In the genomic region with DNA sequence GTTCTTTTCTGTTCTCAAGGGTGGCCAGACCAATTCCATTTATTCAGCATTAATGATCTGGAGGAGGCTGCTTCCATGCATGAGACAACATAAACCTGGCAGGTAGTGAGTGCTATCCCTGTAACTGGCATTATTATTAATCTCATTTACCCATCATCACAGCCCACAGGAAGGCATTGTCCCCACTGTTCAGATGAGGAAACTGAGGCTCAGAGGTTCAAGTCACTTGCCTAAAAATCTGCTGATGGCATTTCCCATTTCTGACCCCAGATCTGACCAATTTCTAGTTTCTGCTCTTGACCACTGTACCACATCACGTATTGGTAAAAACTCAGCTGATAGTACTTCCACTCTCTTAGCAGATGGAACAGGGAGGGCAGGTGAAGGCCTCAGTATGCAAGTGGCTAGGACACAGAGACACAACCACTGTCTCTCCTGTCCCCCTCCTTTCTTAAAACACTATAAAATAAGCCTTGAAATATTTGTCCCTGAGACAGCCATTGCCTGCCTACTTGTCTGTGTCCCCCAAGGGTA, we compare ENCODE assay signal across 8 cellular contexts. TPM values are rescaled to one million over a fixed set of nuclear protein-coding genes. Genes with fewer than 3 reads are reported as not detected.
A peak's percentile ranks its signal among the peaks of the same experiment; 100 is the strongest.
DNase-seq lines count a peak whose midpoint lies in the region; ATAC-seq and TF ChIP-seq lines count a peak whose summit lies in the region.

No MANE protein-coding gene starts in this region.

- 80 to 83% methylated on average over 1 of the region's 1 CpG for WGBS in esophagus, 2 donors
- 56 to 85% methylated on average over 1 of the region's 1 CpG for WGBS in sigmoid colon, 2 donors

- H3K9me3 ChIP-seq in Panc1 (ENCODE audit: control insufficient read depth, insufficient read depth, low read depth, low read length) (no peaks in the 10 kb centered on the region), esophagus (ENCODE audit: control insufficient read depth in 2 of 2, insufficient read depth in 1 of 2, low read depth in 1 of 2, low read length in 1 of 2) (no peaks in the 10 kb centered on the region), sigmoid colon (no peaks in the 10 kb centered on the region)

- POLR2A ChIA-PET in Panc1 (lab: Charles Lee), result no interaction called here

- H3K27ac ChIP-seq in Panc1 (ENCODE audit: low read length) (no peak overlapping the region), esophagus (ENCODE audit: low read depth in 2 of 2, low read length in 1 of 2) (peak overlapping the region; percentile 76 to 78), sigmoid colon (peak overlapping the region; percentile 66 to 71 (median 70))

- no TSS peak for BruUV-seq in Panc1 (replicated peaks; lab: Mats Ljungman, UMichigan)

- H3K36me3 ChIP-seq in Panc1 (ENCODE audit: control insufficient read depth, insufficient read depth, low read length) (no peaks in the 10 kb centered on the region), esophagus (ENCODE audit: control insufficient read depth in 2 of 2, insufficient read depth in 2 of 2, low read length in 1 of 2) (no peaks in the 10 kb centered on the region), sigmoid colon (no peaks in the 10 kb centered on the region)

- DNase-seq in Panc1 (ENCODE audit: low read depth, low spot score) (no peak), sigmoid colon (no peak), DMS53 treated with DMSO at 0.1 percent for 48 hours (lab: John Stamatoyannopoulos, UW; ENCODE audit: unreplicated experiment) (no peak)

- H3K27me3 ChIP-seq in Panc1 (ENCODE audit: control insufficient read depth, insufficient read depth, low read length), result no peaks in the 10 kb centered on the region
- H3K27me3 ChIP-seq in esophagus (ENCODE audit: control insufficient read depth in 1 of 2, insufficient read depth in 2 of 2, low read length in 2 of 2), result no peaks in the 10 kb centered on the region
- H3K27me3 ChIP-seq in sigmoid colon, result no peaks in the 10 kb centered on the region

- H3K4me3 ChIP-seq in GM08714 (ENCODE audit: low read length) (peak overlapping the region; percentile 73; the same call in 1 of the 2 replicates), Panc1 (ENCODE audit: low read depth in 2 of 2, low read length in 2 of 2) (peak overlapping the region; percentile 51 to 72), esophagus (ENCODE audit: low read depth in 1 of 2, low read length in 2 of 2) (peak overlapping the region; percentile 52 to 65), sigmoid colon (peak overlapping the region in 3 of 4 donors; percentile 50 to 56 (median 51))

- H3K4me1 ChIP-seq in Panc1 (ENCODE audit: control insufficient read depth, insufficient read depth, low read length), result no peaks in the 10 kb centered on the region
- H3K4me1 ChIP-seq in esophagus (ENCODE audit: control insufficient read depth in 2 of 2, insufficient read depth in 2 of 2, low read length in 1 of 2), result no peaks in the 10 kb centered on the region
- H3K4me1 ChIP-seq in sigmoid colon, result peaks cover 0 to 26% (median 16%) of the 10 kb centered on the region in 4 donors

- no peak for TF ChIP-seq CTCF in Panc1 (IDR thresholded peaks at IDR 0.05)
- no peak for TF ChIP-seq CTCF in sigmoid colon (IDR thresholded peaks at IDR 0.05)

- no peak for TF ChIP-seq EP300 in sigmoid colon (IDR thresholded peaks at IDR 0.05)

- CTCF ChIA-PET in Panc1 (lab: Charles Lee), result no interaction called here

- intact Hi-C loops in Panc1 (cut with micrococcal nuclease; ENCODE audit: unreplicated experiment) (no loop called here), sigmoid colon (cut with DNase I) (loop anchor here (5.0 kb wide), 2 partner anchors 34 to 49 kb away; no protein-coding TSS in a partner anchor)

- in situ Hi-C loops in Panc1 (cut with HindIII; ENCODE audit: low pct_unique_long_range_greater_than_20kb, low sequenced_read_pairs), result no loop called here

- no peak for TF ChIP-seq POLR2A in sigmoid colon (IDR thresholded peaks at IDR 0.05)

- ATAC-seq in Panc1, result no peak
- no peak for ATAC-seq in HG03095 (IDR thresholded peaks at IDR 0.05; ENCODE audit: unreplicated experiment)
- no peak for ATAC-seq in HG02642 (IDR thresholded peaks at IDR 0.05; ENCODE audit: poor library complexity, unreplicated experiment)
- no peak for ATAC-seq in HG02623 (IDR thresholded peaks at IDR 0.05; ENCODE audit: unreplicated experiment)

RNA-seq across cellular contexts. Expression of a gene that starts 36.1 kb away (rescaled TPM):
- total RNA-seq in Panc1 (2021; ENCODE audit: unreplicated experiment) (3.2 TPM), sigmoid colon (10 to 100 TPM in 3 of 4 donors, 1 to 10 TPM in 1; 8.6 to 26.3 (median 16.9) TPM)
- 1.5 TPM for polyA plus RNA-seq in Panc1 (2012; ENCODE audit: insufficient read length)
- polyA plus RNA-seq in esophagus (1 to 10 TPM; 1.6 to 2.0 TPM), sigmoid colon (10 to 100 TPM; 12.6 to 36.4 (median 26.1) TPM)
